8 cellular contexts compared by ENCODE assay signal in the genomic region with DNA sequence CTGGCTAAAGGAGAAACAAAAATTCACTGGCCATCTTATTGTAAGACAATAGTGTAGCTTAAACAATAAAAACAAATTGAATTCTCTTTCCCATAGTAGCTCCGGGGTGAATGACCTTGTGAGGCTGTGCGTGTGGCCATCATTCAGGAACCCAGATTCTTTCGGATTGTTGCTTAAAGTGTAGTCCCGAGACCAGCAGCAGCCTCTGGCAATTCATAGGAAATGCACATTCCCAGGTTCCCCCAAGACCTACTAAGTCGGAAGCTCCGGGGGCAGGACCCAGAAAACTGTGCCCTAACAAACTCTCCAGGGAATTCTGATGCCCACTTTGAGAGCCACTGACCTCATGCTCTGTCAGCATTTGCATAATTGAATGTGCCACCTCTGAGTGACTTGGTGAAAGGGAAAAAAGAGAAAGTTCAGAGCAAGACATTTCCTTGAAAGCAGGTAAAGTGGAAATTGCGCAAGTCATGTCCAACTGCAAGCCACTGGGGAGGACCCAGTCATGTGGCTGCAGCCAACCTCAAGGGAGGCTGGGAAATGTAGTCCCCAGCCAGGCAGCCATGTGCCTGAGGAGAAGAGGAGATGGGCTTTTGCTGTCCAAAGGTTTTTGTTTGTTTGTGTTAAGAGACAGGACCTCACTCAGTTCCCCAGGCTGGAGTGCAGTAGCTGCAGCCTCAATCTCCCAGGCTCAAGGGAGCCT. TPM values are rescaled to one million over a fixed set of nuclear protein-coding genes. Genes with fewer than 3 reads are reported as not detected.
DNase-seq lines count a peak whose midpoint lies in the region; TF ChIP-seq lines count a peak whose summit lies in the region.

No MANE protein-coding gene starts in this region.

- DNase-seq in NCI-H748 (lab: John Stamatoyannopoulos, UW; ENCODE audit: unreplicated experiment) (peak; percentile 22), NCI-H748 treated with DMSO at 0.1 percent for 48 hours (lab: John Stamatoyannopoulos, UW) (no peak), OCI-M1 (lab: John Stamatoyannopoulos, UW) (peak; percentile 72), fibroblast of pulmonary artery (ENCODE audit: low read depth) (peak; percentile 60), occipital lobe (lab: John Stamatoyannopoulos, UW) (peak; percentile 7), SW 1271 (lab: John Stamatoyannopoulos, UW) (no peak), immature natural killer cell (no peak)
- DNase-seq in stimulated activated CD4-positive, alpha-beta T cell treated with anti-CD3 and anti-CD28 coated beads, Interleukin-12 subunit alpha, Interleukin-12 subunit beta, amount 100 ng/mL, for 4 hours = no peak

- peaks cover 0 to 9% (median 2%) of the 10 kb centered on the region in 3 donors for H3K36me3 Mint-ChIP-seq in immature natural killer cell

- H3K27ac Mint-ChIP-seq in immature natural killer cell = no peak overlapping the region

- peak overlapping the region; percentile 24 for H3K4me3 ChIP-seq in fibroblast of pulmonary artery (replicated peaks; ENCODE audit: low read depth, low read length)

- peaks cover 2 to 4% of the 10 kb centered on the region in 2 donors for H3K4me1 Mint-ChIP-seq in immature natural killer cell

- H3K4me3 Mint-ChIP-seq in immature natural killer cell = peak overlapping the region in 2 of 5 donors; percentile 22 to 26

- peaks cover 2 to 11% (median 3%) of the 10 kb centered on the region in 3 donors for H3K27me3 Mint-ChIP-seq in immature natural killer cell (ENCODE audit: low read depth in 3 of 3)

- TF ChIP-seq CTCF in fibroblast of pulmonary artery (IDR thresholded peaks at IDR 0.05; ENCODE audit: low read length, missing control alignments) = no peak

- H3K9me3 Mint-ChIP-seq in immature natural killer cell = peaks cover 0 to 11% (median 8%) of the 10 kb centered on the region in 6 donors

RNA-seq across cellular contexts. Expression of gene PNMA8B, which starts 50.7 kb away (rescaled TPM):
- total RNA-seq in occipital lobe = 17.5 TPM
- polyA plus RNA-seq in immature natural killer cell = not detected

RNA-seq across cellular contexts. Expression of gene CALM3, which starts 54.8 kb away (rescaled TPM):
- total RNA-seq in occipital lobe = 224 TPM
- 100 to 1,000 TPM; 151 to 185 (median 178) TPM for polyA plus RNA-seq in immature natural killer cell

Comparison
In these comparisons a context has a peak if more than half of its experiments do, and no peak if none do; other contexts are left out.
1. DNase-seq: peak in NCI-H748 (single experiment), OCI-M1 (single experiment), fibroblast of pulmonary artery (single experiment) and occipital lobe (single experiment); none in NCI-H748 treated with DMSO at 0.1 percent for 48 hours (single experiment), stimulated activated CD4-positive, alpha-beta T cell treated with anti-CD3 and anti-CD28 coated beads, Interleukin-12 subunit alpha, Interleukin-12 subunit beta, amount 100 ng/mL, for 4 hours (single experiment), SW 1271 (0 of 2) and immature natural killer cell (0 of 3).